In genomic region chr1:94316836-94317789, GRCh38 we compare ENCODE assay signal across 2 cellular contexts.
A peak's percentile ranks its signal among the peaks of the same experiment; 100 is the strongest.
TF ChIP-seq lines count a peak whose summit lies in the region.

No MANE protein-coding gene starts in this region.

TF ChIP-seq in liver, 16 proteins besides CTCF, POLR2A, EP300 and RAD21 (continued from another document):
- no peak for TF ChIP-seq ZBTB33 (IDR thresholded peaks at IDR 0.05)
- peak; percentile 82 for TF ChIP-seq YY1 (IDR thresholded peaks at IDR 0.05)

TF ChIP-seq in SK-N-SH, 30 proteins besides CTCF, POLR2A, EP300 and RAD21 (continued from another document):
- TF ChIP-seq USF2 (IDR thresholded peaks at IDR 0.05; ENCODE audit: borderline replicate concordance, low read depth, low read length) (no peak), RCOR1 (IDR thresholded peaks at IDR 0.05; ENCODE audit: low read length) (no peak), SMC3 (IDR thresholded peaks at IDR 0.05; ENCODE audit: low read depth, low read length) (no peak), RXRA (IDR thresholded peaks at IDR 0.05; ENCODE audit: borderline replicate concordance, low read depth) (no peak), GATA2 (CRISPR knock-in tag; IDR thresholded peaks at IDR 0.05) (no peak), POLR2AphosphoS5 (IDR thresholded peaks at IDR 0.05; ENCODE audit: low read depth, low read length) (no peak)
